In genomic region chr1:165289556-165289955, GRCh38 we compare ENCODE assay signal across 11 cellular contexts.
DNase-seq lines count a peak whose midpoint lies in the region; ATAC-seq and TF ChIP-seq lines count a peak whose summit lies in the region.
"Had no signal": no experiment of that assay in that cellular context is flagged by ENCODE, and none has a peak within 500 bp of the region (broad histone marks: within the 10 kb centered on the region; RNA-seq: fewer than 3 reads in every experiment).

No MANE protein-coding gene starts in this region.

- no peaks in the 10 kb centered on the region for H3K36me3 ChIP-seq in MM.1S (replicated peaks; ENCODE audit: insufficient read depth, low read length)

- DNase-seq in DMS 273 (lab: John Stamatoyannopoulos, UW; ENCODE audit: unreplicated experiment) (peak; percentile 84), NCI-H1694 treated with DMSO at 0.1 percent for 48 hours (lab: John Stamatoyannopoulos, UW) (peak; percentile 81), NCI-H69 (lab: John Stamatoyannopoulos, UW) (peak; percentile 98), MM.1S (no peak)
- DNase-seq: CD4-positive, alpha-beta memory T cell; H7; NCI-H1105; NCI-H187 treated with DMSO at 0.1 percent for 48 hours had no signal

- no peaks in the 10 kb centered on the region for H3K79me2 ChIP-seq in MM.1S (ENCODE audit: low read length)

- H2AFZ ChIP-seq in MM.1S (ENCODE audit: low read length), result no peak overlapping the region

- H3K27ac ChIP-seq in VCaP (peak overlapping the region; percentile 92), MM.1S (ENCODE audit: low read length) (no peak overlapping the region)

- H3K4me2 ChIP-seq in MM.1S (ENCODE audit: low read depth, low read length), result no peak overlapping the region

- no peaks in the 10 kb centered on the region for H3K4me1 ChIP-seq in MM.1S (ENCODE audit: low read length)

- H3K27me3 ChIP-seq in MM.1S (replicated peaks; ENCODE audit: insufficient read depth, low read length), result no peaks in the 10 kb centered on the region

- H3K9me3 ChIP-seq in MM.1S (replicated peaks; ENCODE audit: insufficient read depth, low read length), result no peaks in the 10 kb centered on the region

- TF ChIP-seq CTCF in VCaP (conservative IDR thresholded peaks at IDR 0.05) (no peak), MM.1S (IDR thresholded peaks at IDR 0.05; ENCODE audit: low read length) (no peak)

- no peak for ATAC-seq in GM21737 (IDR thresholded peaks at IDR 0.05; ENCODE audit: unreplicated experiment)
- no peak for ATAC-seq in GM21619 (IDR thresholded peaks at IDR 0.05; ENCODE audit: unreplicated experiment)

- H3K9me2 ChIP-seq in MM.1S (replicated peaks; ENCODE audit: insufficient read depth, low read length), result no peaks in the 10 kb centered on the region

- H3F3A ChIP-seq in MM.1S (ENCODE audit: insufficient read depth, low read length), result no peaks in the 10 kb centered on the region

- H4K20me1 ChIP-seq in MM.1S (ENCODE audit: insufficient read depth, low read length), result no peaks in the 10 kb centered on the region

- no peak overlapping the region for H3K4me3 ChIP-seq in MM.1S (ENCODE audit: low read length)

- H3K9ac ChIP-seq in MM.1S (ENCODE audit: low read length), result no peak overlapping the region
